Comparison of ENCODE assay signal across 7 cellular contexts in the genomic region with DNA sequence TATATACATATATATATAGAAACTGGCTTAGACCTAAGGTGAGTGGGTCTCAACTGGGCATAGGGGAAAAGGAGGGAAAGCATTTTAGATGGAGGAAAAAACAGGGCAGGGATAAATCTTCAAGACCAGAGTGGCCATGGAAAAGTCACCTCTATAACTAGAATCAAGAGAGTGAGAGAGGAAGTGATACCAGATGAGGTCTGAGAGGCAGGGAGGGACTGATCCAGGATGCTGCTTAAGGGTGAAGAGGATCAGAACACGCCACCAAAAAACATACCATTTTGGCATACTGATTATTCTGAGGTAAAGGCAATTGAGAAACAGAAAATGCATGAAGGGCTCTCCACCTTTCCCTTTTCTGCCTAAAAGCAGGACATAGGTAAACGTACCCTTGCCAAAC.
DNase-seq lines count a peak whose midpoint lies in the region; ATAC-seq, FAIRE-seq and TF ChIP-seq lines count a peak whose summit lies in the region.
"Not testable (repeated sequence)": the region's sequence is repeated elsewhere in the genome, so short reads cannot be mapped to it uniquely, and the experiment has no call there.

No MANE protein-coding gene starts in this region.

- not testable (repeated sequence) for TF ChIP-seq RAD21 in GM12878 (IDR thresholded peaks at IDR 0.05; ENCODE audit: insufficient read depth, low read depth, low read length)

- TF ChIP-seq EP300 in GM12878 (IDR thresholded peaks at IDR 0.05; ENCODE audit: borderline replicate concordance in 1 of 2, control insufficient read depth in 1 of 2, low read depth in 2 of 2, low read length in 2 of 2), result not testable (repeated sequence)

- WGBS in GM12878 (ENCODE audit: insufficient coverage, insufficient replicate concordance, low lambda C conversion rate, missing lambda C conversion rate), result 0% methylated on average over 2 of the region's 2 CpGs

- BruUV-seq in GM12878 (replicated peaks; lab: Mats Ljungman, UMichigan), result not testable (repeated sequence)

- not testable (repeated sequence) for H3K27ac ChIP-seq in GM12878 (ENCODE audit: control insufficient read depth, insufficient read depth)

- in situ Hi-C loops in GM12878 (cut with MboI), result not testable (repeated sequence)

- H3K4me1 ChIP-seq in GM12878 (ENCODE audit: control insufficient read depth, insufficient read depth, low read length), result not testable (repeated sequence)

- peak; percentile 28 for DNase-seq in MV-4-11 (lab: John Stamatoyannopoulos, UW)
- not testable (repeated sequence) for DNase-seq in GM12878 (ENCODE audit: low read depth, low spot score)

- not testable (repeated sequence) for TF ChIP-seq POLR2A in GM12878 (IDR thresholded peaks at IDR 0.05; ENCODE audit: low read depth, low read length)

- H4K20me1 ChIP-seq in GM12878 (ENCODE audit: control insufficient read depth, insufficient read depth), result not testable (repeated sequence)

- peak; percentile 36 for ATAC-seq in GM18519 (IDR thresholded peaks at IDR 0.05; ENCODE audit: low FRiP score, unreplicated experiment)
- ATAC-seq in GM19351 (IDR thresholded peaks at IDR 0.05; ENCODE audit: unreplicated experiment), result peak; percentile 62
- ATAC-seq in GM21723 (IDR thresholded peaks at IDR 0.05; ENCODE audit: unreplicated experiment), result peak; percentile 52
- peak; percentile 53 for ATAC-seq in HG02798 (IDR thresholded peaks at IDR 0.05; ENCODE audit: poor library complexity, unreplicated experiment)
- ATAC-seq in HG03342 (IDR thresholded peaks at IDR 0.05; ENCODE audit: unreplicated experiment), result peak; percentile 61
- peak; percentile 64 for ATAC-seq in GM12878

- not testable (repeated sequence) for H3K9ac ChIP-seq in GM12878 (ENCODE audit: control insufficient read depth, insufficient read depth, low read length)

- POLR2A ChIA-PET in GM12878 (lab: Charles Lee), result not testable (repeated sequence)

- H3K9me3 ChIP-seq in GM12878 (replicated peaks; ENCODE audit: control insufficient read depth, insufficient read depth, low read length), result not testable (repeated sequence)

- not testable (repeated sequence) for H2AFZ ChIP-seq in GM12878 (ENCODE audit: control insufficient read depth, low read depth, low read length)

- CTCF ChIA-PET in GM12878 (lab: Yijun Ruan, JAX), result not testable (repeated sequence)

- not testable (repeated sequence) for H3K36me3 ChIP-seq in GM12878 (ENCODE audit: control insufficient read depth in 2 of 2, insufficient read depth in 2 of 2, low read length in 1 of 2)

- RAD21 ChIA-PET in GM12878 (lab: Charles Lee; ENCODE audit: unreplicated experiment), result not testable (repeated sequence)

- intact Hi-C loops in GM12878 (cut with micrococcal nuclease; ENCODE audit: unreplicated experiment), result not testable (repeated sequence)

- FAIRE-seq in GM12878 (lab: Jason Lieb, UNC), result not testable (repeated sequence)

- not testable (repeated sequence) for H3K79me2 ChIP-seq in GM12878 (ENCODE audit: control insufficient read depth, insufficient read depth, low read length)

- H3K27me3 ChIP-seq in GM12878 (replicated peaks in 1 of 2; ENCODE audit: control insufficient read depth in 2 of 2, insufficient read depth in 2 of 2, low read length in 1 of 2), result not testable (repeated sequence)

- TF ChIP-seq CTCF in GM12878 (IDR thresholded peaks at IDR 0.05 in 2 of 3, conservative IDR thresholded peaks at IDR 0.05 in 1 of 3; ENCODE audit: control insufficient read depth in 2 of 3, extremely low read depth in 1 of 3, insufficient read depth in 1 of 3, low read depth in 3 of 3, low read length in 3 of 3), result not testable (repeated sequence)

- not testable (repeated sequence) for H3K4me2 ChIP-seq in GM12878 (ENCODE audit: control insufficient read depth, insufficient read depth)

- SMC1A ChIA-PET in GM12878 (lab: Charles Lee; ENCODE audit: uncharacterized antibody, unreplicated experiment), result not testable (repeated sequence)

- H3K4me3 ChIP-seq in GM12878, result not testable (repeated sequence)

TF ChIP-seq in GM12878, 131 proteins besides CTCF, POLR2A, EP300 and RAD21:
- TF ChIP-seq SPI1 (IDR thresholded peaks at IDR 0.05; ENCODE audit: borderline replicate concordance, insufficient read depth, low read depth, low read length), result peak; percentile 76
TF ChIP-seq in GM12878: peak in this region for 1; not testable (repeated sequence) for 130.
